1 cellular context compared by ENCODE assay signal in the genomic region with DNA sequence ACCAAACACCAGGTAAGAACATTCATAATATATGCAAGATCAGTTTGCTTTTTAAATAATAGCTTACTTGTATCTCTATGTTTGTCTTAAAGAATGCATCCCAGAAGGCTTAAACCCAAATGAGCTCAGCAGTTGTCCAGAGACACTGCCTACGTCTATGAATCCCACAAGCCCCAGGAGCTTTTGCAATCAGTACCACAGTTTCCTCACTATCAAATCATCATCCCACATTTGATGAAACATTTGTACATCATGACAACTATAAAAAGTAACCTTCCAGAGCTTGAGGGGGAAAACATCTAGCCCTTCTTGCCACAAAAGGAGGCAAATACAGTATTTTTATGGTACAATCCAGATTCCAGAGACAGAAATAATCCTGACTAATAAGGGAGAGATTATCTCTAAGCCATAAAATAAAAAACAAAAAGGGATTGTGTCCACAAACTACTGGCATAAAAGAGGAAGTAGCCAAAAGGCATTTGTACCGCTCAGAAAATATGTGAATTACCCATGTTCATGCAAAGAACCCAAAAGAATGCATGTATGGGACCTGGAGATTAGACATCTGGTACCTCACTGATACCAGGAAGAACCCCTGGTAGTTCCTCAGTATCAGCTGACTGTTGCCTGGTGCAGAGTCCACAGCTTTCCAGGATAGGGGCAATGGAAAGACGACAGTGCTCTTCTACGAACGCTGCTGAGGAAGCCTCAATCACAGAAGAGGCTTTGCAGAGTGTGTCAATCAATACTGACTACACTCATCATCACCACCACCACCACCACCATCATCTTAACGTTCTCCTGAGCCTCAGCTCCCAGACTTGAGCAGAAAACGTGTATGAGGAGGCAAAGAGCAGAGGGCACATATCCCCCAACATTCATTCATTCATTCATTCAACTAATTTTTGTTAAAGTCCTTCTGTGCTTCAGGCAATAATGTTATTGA.
A peak's percentile ranks its signal among the peaks of the same experiment; 100 is the strongest.
TF ChIP-seq lines count a peak whose summit lies in the region.

No MANE protein-coding gene starts in this region.

TF ChIP-seq in K562, 482 proteins besides CTCF, POLR2A, EP300 and RAD21 (continued from another document and continues in another):
- TF ChIP-seq, protein P1, sequence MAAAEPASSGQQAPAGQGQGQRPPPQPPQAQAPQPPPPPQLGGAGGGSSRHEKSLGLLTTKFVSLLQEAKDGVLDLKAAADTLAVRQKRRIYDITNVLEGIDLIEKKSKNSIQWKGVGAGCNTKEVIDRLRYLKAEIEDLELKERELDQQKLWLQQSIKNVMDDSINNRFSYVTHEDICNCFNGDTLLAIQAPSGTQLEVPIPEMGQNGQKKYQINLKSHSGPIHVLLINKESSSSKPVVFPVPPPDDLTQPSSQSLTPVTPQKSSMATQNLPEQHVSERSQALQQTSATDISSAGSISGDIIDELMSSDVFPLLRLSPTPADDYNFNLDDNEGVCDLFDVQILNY (CRISPR knock-in tag; IDR thresholded peaks at IDR 0.05) = no peak
- TF ChIP-seq TFAM (CRISPR knock-in tag; conservative IDR thresholded peaks at IDR 0.05) = no peak
- no peak for TF ChIP-seq KDM1A (IDR thresholded peaks at IDR 0.05)
- no peak for TF ChIP-seq BCOR (IDR thresholded peaks at IDR 0.05)
- TF ChIP-seq, protein P2, sequence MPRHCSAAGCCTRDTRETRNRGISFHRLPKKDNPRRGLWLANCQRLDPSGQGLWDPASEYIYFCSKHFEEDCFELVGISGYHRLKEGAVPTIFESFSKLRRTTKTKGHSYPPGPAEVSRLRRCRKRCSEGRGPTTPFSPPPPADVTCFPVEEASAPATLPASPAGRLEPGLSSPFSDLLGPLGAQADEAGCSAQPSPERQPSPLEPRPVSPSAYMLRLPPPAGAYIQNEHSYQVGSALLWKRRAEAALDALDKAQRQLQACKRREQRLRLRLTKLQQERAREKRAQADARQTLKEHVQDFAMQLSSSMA (CRISPR knock-in tag; IDR thresholded peaks at IDR 0.05) = no peak
- TF ChIP-seq, protein P3, sequence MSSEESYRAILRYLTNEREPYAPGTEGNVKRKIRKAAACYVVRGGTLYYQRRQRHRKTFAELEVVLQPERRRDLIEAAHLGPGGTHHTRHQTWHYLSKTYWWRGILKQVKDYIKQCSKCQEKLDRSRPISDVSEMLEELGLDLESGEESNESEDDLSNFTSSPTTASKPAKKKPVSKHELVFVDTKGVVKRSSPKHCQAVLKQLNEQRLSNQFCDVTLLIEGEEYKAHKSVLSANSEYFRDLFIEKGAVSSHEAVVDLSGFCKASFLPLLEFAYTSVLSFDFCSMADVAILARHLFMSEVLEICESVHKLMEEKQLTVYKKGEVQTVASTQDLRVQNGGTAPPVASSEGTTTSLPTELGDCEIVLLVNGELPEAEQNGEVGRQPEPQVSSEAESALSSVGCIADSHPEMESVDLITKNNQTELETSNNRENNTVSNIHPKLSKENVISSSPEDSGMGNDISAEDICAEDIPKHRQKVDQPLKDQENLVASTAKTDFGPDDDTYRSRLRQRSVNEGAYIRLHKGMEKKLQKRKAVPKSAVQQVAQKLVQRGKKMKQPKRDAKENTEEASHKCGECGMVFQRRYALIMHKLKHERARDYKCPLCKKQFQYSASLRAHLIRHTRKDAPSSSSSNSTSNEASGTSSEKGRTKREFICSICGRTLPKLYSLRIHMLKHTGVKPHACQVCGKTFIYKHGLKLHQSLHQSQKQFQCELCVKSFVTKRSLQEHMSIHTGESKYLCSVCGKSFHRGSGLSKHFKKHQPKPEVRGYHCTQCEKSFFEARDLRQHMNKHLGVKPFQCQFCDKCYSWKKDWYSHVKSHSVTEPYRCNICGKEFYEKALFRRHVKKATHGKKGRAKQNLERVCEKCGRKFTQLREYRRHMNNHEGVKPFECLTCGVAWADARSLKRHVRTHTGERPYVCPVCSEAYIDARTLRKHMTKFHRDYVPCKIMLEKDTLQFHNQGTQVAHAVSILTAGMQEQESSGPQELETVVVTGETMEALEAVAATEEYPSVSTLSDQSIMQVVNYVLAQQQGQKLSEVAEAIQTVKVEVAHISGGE (CRISPR knock-in tag; IDR thresholded peaks at IDR 0.05) = no peak
- no peak for TF ChIP-seq ELF2 (CRISPR knock-in tag; IDR thresholded peaks at IDR 0.05)
- no peak for TF ChIP-seq SAP30 (IDR thresholded peaks at IDR 0.05; ENCODE audit: borderline replicate concordance, insufficient read depth, low read depth, low read length, poor library complexity, severe bottlenecking)
- TF ChIP-seq, protein P4, sequence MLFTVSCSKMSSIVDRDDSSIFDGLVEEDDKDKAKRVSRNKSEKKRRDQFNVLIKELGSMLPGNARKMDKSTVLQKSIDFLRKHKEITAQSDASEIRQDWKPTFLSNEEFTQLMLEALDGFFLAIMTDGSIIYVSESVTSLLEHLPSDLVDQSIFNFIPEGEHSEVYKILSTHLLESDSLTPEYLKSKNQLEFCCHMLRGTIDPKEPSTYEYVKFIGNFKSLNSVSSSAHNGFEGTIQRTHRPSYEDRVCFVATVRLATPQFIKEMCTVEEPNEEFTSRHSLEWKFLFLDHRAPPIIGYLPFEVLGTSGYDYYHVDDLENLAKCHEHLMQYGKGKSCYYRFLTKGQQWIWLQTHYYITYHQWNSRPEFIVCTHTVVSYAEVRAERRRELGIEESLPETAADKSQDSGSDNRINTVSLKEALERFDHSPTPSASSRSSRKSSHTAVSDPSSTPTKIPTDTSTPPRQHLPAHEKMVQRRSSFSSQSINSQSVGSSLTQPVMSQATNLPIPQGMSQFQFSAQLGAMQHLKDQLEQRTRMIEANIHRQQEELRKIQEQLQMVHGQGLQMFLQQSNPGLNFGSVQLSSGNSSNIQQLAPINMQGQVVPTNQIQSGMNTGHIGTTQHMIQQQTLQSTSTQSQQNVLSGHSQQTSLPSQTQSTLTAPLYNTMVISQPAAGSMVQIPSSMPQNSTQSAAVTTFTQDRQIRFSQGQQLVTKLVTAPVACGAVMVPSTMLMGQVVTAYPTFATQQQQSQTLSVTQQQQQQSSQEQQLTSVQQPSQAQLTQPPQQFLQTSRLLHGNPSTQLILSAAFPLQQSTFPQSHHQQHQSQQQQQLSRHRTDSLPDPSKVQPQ (CRISPR knock-in tag; IDR thresholded peaks at IDR 0.05; ENCODE audit: borderline replicate concordance) = no peak
- TF ChIP-seq, protein P5, sequence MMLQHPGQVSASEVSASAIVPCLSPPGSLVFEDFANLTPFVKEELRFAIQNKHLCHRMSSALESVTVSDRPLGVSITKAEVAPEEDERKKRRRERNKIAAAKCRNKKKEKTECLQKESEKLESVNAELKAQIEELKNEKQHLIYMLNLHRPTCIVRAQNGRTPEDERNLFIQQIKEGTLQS (IDR thresholded peaks at IDR 0.05) = no peak
- TF ChIP-seq, protein P5 (CRISPR knock-in tag; conservative IDR thresholded peaks at IDR 0.05) = no peak
- no peak for TF ChIP-seq ADNP (tag; IDR thresholded peaks at IDR 0.05)
- peak; percentile 79 for TF ChIP-seq SOX6 (IDR thresholded peaks at IDR 0.05)
- peak; percentile 78; the same call in 1 of the 2 replicates for TF ChIP-seq TEAD4 (IDR thresholded peaks at IDR 0.05; ENCODE audit: low read length)
- no peak for TF ChIP-seq TEAD4 (CRISPR knock-in tag; IDR thresholded peaks at IDR 0.05; ENCODE audit: borderline replicate concordance)
- TF ChIP-seq CBFA2T2 (conservative IDR thresholded peaks at IDR 0.05) = peak; percentile 47; the same call in 1 of the 2 replicates
- no peak for TF ChIP-seq KLF16 (IDR thresholded peaks at IDR 0.05)
- no peak for TF ChIP-seq XRCC4 (IDR thresholded peaks at IDR 0.05; ENCODE audit: extremely low read depth, insufficient read depth, insufficient read length)
- TF ChIP-seq NRF1 (conservative IDR thresholded peaks at IDR 0.05 in 1 of 2, IDR thresholded peaks at IDR 0.05 in 1 of 2) = no peak
- no peak for TF ChIP-seq SAFB (IDR thresholded peaks at IDR 0.05; ENCODE audit: borderline replicate concordance, low read depth, low read length)
- TF ChIP-seq, protein P6, sequence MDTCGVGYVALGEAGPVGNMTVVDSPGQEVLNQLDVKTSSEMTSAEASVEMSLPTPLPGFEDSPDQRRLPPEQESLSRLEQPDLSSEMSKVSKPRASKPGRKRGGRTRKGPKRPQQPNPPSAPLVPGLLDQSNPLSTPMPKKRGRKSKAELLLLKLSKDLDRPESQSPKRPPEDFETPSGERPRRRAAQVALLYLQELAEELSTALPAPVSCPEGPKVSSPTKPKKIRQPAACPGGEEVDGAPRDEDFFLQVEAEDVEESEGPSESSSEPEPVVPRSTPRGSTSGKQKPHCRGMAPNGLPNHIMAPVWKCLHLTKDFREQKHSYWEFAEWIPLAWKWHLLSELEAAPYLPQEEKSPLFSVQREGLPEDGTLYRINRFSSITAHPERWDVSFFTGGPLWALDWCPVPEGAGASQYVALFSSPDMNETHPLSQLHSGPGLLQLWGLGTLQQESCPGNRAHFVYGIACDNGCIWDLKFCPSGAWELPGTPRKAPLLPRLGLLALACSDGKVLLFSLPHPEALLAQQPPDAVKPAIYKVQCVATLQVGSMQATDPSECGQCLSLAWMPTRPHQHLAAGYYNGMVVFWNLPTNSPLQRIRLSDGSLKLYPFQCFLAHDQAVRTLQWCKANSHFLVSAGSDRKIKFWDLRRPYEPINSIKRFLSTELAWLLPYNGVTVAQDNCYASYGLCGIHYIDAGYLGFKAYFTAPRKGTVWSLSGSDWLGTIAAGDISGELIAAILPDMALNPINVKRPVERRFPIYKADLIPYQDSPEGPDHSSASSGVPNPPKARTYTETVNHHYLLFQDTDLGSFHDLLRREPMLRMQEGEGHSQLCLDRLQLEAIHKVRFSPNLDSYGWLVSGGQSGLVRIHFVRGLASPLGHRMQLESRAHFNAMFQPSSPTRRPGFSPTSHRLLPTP (IDR thresholded peaks at IDR 0.05; ENCODE audit: borderline replicate concordance, extremely low read depth, insufficient read length) = no peak
- TF ChIP-seq GTF2A2 (tag; IDR thresholded peaks at IDR 0.05) = no peak
- peak; percentile 71; the same call in 1 of the 2 replicates for TF ChIP-seq SMARCE1 (IDR thresholded peaks at IDR 0.05)
- TF ChIP-seq TEAD2 (tag; IDR thresholded peaks at IDR 0.05) = no peak
- no peak for TF ChIP-seq TRIM24 (IDR thresholded peaks at IDR 0.05)
- TF ChIP-seq SREBF2 (CRISPR knock-in tag; IDR thresholded peaks at IDR 0.05) = no peak
- no peak for TF ChIP-seq ERF (CRISPR knock-in tag; IDR thresholded peaks at IDR 0.05)
- no peak for TF ChIP-seq SNIP1 (IDR thresholded peaks at IDR 0.05; ENCODE audit: low read depth)
- TF ChIP-seq HCFC1 (IDR thresholded peaks at IDR 0.05; ENCODE audit: low read depth, low read length) = no peak
- TF ChIP-seq, protein P7, sequence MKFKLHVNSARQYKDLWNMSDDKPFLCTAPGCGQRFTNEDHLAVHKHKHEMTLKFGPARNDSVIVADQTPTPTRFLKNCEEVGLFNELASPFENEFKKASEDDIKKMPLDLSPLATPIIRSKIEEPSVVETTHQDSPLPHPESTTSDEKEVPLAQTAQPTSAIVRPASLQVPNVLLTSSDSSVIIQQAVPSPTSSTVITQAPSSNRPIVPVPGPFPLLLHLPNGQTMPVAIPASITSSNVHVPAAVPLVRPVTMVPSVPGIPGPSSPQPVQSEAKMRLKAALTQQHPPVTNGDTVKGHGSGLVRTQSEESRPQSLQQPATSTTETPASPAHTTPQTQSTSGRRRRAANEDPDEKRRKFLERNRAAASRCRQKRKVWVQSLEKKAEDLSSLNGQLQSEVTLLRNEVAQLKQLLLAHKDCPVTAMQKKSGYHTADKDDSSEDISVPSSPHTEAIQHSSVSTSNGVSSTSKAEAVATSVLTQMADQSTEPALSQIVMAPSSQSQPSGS (CRISPR knock-in tag; IDR thresholded peaks at IDR 0.05) = no peak
- TF ChIP-seq, protein P8, sequence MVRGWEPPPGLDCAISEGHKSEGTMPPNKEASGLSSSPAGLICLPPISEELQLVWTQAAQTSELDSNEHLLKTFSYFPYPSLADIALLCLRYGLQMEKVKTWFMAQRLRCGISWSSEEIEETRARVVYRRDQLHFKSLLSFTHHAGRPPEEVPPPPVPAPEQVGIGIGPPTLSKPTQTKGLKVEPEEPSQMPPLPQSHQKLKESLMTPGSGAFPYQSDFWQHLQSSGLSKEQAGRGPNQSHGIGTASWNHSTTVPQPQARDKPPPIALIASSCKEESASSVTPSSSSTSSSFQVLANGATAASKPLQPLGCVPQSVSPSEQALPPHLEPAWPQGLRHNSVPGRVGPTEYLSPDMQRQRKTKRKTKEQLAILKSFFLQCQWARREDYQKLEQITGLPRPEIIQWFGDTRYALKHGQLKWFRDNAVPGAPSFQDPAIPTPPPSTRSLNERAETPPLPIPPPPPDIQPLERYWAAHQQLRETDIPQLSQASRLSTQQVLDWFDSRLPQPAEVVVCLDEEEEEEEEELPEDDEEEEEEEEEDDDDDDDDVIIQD (CRISPR knock-in tag; IDR thresholded peaks at IDR 0.05) = no peak
- TF ChIP-seq RBBP5 (IDR thresholded peaks at IDR 0.05; ENCODE audit: borderline replicate concordance, insufficient read depth, low read length, poor library complexity, severe bottlenecking) = no peak
- TF ChIP-seq, protein P9, sequence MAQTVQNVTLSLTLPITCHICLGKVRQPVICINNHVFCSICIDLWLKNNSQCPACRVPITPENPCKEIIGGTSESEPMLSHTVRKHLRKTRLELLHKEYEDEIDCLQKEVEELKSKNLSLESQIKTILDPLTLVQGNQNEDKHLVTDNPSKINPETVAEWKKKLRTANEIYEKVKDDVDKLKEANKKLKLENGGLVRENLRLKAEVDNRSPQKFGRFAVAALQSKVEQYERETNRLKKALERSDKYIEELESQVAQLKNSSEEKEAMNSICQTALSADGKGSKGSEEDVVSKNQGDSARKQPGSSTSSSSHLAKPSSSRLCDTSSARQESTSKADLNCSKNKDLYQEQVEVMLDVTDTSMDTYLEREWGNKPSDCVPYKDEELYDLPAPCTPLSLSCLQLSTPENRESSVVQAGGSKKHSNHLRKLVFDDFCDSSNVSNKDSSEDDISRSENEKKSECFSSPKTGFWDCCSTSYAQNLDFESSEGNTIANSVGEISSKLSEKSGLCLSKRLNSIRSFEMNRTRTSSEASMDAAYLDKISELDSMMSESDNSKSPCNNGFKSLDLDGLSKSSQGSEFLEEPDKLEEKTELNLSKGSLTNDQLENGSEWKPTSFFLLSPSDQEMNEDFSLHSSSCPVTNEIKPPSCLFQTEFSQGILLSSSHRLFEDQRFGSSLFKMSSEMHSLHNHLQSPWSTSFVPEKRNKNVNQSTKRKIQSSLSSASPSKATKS (CRISPR knock-in tag; IDR thresholded peaks at IDR 0.05) = no peak
- no peak for TF ChIP-seq U2AF1 (optimal IDR thresholded peaks at IDR 0.05; ENCODE audit: low read depth, low read length)
- TF ChIP-seq, protein P10, sequence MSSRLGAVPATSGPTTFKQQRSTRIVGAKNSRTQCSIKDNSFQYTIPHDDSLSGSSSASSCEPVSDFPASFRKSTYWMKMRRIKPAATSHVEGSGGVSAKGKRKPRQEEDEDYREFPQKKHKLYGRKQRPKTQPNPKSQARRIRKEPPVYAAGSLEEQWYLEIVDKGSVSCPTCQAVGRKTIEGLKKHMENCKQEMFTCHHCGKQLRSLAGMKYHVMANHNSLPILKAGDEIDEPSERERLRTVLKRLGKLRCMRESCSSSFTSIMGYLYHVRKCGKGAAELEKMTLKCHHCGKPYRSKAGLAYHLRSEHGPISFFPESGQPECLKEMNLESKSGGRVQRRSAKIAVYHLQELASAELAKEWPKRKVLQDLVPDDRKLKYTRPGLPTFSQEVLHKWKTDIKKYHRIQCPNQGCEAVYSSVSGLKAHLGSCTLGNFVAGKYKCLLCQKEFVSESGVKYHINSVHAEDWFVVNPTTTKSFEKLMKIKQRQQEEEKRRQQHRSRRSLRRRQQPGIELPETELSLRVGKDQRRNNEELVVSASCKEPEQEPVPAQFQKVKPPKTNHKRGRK (tag; IDR thresholded peaks at IDR 0.05) = no peak
- TF ChIP-seq GABPB1 (CRISPR knock-in tag; IDR thresholded peaks at IDR 0.05) = no peak
- TF ChIP-seq EGR1 (conservative IDR thresholded peaks at IDR 0.05) = no peak
- no peak for TF ChIP-seq NUFIP1 (IDR thresholded peaks at IDR 0.05; ENCODE audit: partially characterized antibody)
- TF ChIP-seq KLF6 (CRISPR knock-in tag; IDR thresholded peaks at IDR 0.05; ENCODE audit: borderline replicate concordance) = no peak
